1 cellular context compared by ENCODE assay signal in the genomic region with DNA sequence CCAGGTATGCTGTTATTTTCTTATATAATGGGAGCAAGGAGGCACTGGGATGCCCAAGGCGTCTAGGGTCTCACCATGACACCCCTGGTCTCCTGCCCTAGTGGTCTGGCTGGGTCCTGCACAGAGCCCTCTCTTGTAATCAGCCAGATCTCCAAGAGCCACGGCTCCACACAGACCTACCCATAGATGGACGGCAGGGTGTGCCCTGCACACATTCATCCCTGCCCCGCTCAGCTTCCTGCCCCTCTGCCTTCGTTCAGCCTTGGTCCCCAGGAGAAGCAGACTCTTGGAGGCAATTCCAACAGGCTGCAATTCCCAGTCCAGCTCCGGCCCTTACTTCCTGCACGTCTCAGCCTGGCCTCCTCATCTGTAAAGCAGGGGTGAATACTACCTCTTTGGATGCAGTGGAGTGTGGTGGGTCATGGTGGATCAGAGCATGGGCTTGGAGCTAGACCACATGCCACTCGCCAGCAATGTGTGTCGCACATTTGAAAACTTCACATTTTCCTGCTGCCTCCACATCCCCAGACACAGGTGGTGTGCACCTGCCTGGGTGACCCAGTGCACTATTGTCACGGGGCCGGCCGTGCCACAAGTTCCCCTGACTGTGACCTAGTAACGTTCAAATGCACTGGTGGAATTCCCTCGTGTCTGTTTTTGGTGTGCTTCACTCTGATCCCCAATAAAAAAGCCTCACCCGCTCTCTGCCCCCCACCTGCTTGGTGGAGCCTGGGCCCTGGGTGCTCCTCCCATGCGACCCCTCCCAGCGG.
TF ChIP-seq lines count a peak whose summit lies in the region.

No MANE protein-coding gene starts in this region.

TF ChIP-seq in HepG2, 621 proteins besides CTCF, POLR2A, EP300 and RAD21 (continued from another document):
- TF ChIP-seq, protein P1, sequence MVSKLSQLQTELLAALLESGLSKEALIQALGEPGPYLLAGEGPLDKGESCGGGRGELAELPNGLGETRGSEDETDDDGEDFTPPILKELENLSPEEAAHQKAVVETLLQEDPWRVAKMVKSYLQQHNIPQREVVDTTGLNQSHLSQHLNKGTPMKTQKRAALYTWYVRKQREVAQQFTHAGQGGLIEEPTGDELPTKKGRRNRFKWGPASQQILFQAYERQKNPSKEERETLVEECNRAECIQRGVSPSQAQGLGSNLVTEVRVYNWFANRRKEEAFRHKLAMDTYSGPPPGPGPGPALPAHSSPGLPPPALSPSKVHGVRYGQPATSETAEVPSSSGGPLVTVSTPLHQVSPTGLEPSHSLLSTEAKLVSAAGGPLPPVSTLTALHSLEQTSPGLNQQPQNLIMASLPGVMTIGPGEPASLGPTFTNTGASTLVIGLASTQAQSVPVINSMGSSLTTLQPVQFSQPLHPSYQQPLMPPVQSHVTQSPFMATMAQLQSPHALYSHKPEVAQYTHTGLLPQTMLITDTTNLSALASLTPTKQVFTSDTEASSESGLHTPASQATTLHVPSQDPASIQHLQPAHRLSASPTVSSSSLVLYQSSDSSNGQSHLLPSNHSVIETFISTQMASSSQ (IDR thresholded peaks at IDR 0.05; ENCODE audit: low read depth) = no peak
- TF ChIP-seq, protein P1 (CRISPR knock-in tag; IDR thresholded peaks at IDR 0.05; ENCODE audit: borderline replicate concordance) = no peak
- no peak for TF ChIP-seq MEIS2 (CRISPR knock-in tag; IDR thresholded peaks at IDR 0.05)
- TF ChIP-seq STAG1 (CRISPR knock-in tag; IDR thresholded peaks at IDR 0.05) = peak; percentile 70
- TF ChIP-seq ZSCAN25 (CRISPR knock-in tag; IDR thresholded peaks at IDR 0.05) = 0 out of 2 replicates have a peak, but pooled peaks have one; percentile 51
- TF ChIP-seq SMC3 (IDR thresholded peaks at IDR 0.05; ENCODE audit: low read length) = peak; percentile 35; the same call in 1 of the 2 replicates
- no peak for TF ChIP-seq ZNF510 (CRISPR knock-in tag; IDR thresholded peaks at IDR 0.05; ENCODE audit: low read depth)
- TF ChIP-seq MTA1 (CRISPR knock-in tag; IDR thresholded peaks at IDR 0.05; ENCODE audit: borderline replicate concordance) = no peak
- TF ChIP-seq, protein P2, sequence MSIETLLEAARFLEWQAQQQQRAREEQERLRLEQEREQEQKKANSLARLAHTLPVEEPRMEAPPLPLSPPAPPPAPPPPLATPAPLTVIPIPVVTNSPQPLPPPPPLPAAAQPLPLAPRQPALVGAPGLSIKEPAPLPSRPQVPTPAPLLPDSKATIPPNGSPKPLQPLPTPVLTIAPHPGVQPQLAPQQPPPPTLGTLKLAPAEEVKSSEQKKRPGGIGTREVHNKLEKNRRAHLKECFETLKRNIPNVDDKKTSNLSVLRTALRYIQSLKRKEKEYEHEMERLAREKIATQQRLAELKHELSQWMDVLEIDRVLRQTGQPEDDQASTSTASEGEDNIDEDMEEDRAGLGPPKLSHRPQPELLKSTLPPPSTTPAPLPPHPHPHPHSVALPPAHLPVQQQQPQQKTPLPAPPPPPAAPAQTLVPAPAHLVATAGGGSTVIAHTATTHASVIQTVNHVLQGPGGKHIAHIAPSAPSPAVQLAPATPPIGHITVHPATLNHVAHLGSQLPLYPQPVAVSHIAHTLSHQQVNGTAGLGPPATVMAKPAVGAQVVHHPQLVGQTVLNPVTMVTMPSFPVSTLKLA (IDR thresholded peaks at IDR 0.05) = 0 out of 2 replicates have a peak, but pooled peaks have one; percentile 4
